In genomic region chr13:24124789-24125476, GRCh38 we compare ENCODE assay signal across 10 cellular contexts. TPM values are rescaled to one million over a fixed set of nuclear protein-coding genes. Genes with fewer than 3 reads are reported as not detected.
DNase-seq lines count a peak whose midpoint lies in the region; ATAC-seq and TF ChIP-seq lines count a peak whose summit lies in the region.
"Had no signal": no experiment of that assay in that cellular context is flagged by ENCODE, and none has a peak within 500 bp of the region (broad histone marks: within the 10 kb centered on the region; RNA-seq: fewer than 3 reads in every experiment).

No MANE protein-coding gene starts in this region.

- no peaks in the 10 kb centered on the region for H3K27me3 ChIP-seq in liver (ENCODE audit: control insufficient read depth in 4 of 4, insufficient read depth in 4 of 4, low read length in 3 of 4)
- peaks cover 0 to 5% (median 0%) of the 10 kb centered on the region in 45 donors for H3K27me3 ChIP-seq in dorsolateral prefrontal cortex

- H3K9ac ChIP-seq in liver (ENCODE audit: low read depth in 1 of 2, low read length in 2 of 2): no peak overlapping the region

- H3K27ac ChIP-seq in liver (ENCODE audit: low read depth in 1 of 2, low read length in 2 of 2) (no peak overlapping the region), dorsolateral prefrontal cortex (peak overlapping the region in 1 of 59 donors; percentile 50)

- H3K9me3 ChIP-seq in liver (ENCODE audit: control insufficient read depth in 4 of 4, low read length in 3 of 4): no peaks in the 10 kb centered on the region

- no peaks in the 10 kb centered on the region for H3K9me3 Mint-ChIP-seq in activated naive CD4-positive, alpha-beta T cell treated with anti-CD3 and anti-CD28 coated beads, Interleukin-2, amount 50 U/mL, for 72 hours
- H3K9me3 Mint-ChIP-seq: activated naive CD8-positive, alpha-beta T cell treated with anti-CD3 and anti-CD28 coated beads, Interleukin-2, amount 10 ng/mL, durations not matched to agents 7 days and 5 days had no signal

- TF ChIP-seq CTCF in liver (IDR thresholded peaks at IDR 0.05; ENCODE audit: low read depth, low read length, missing input control) (no peak), dorsolateral prefrontal cortex (IDR thresholded peaks at IDR 0.05 in 54 of 56, conservative IDR thresholded peaks at IDR 0.05 in 2 of 56; ENCODE audit: low read depth in 1 of 56, partially characterized antibody in 56 of 56) (no peak)

- H3K36me3 Mint-ChIP-seq in activated naive CD4-positive, alpha-beta T cell treated with anti-CD3 and anti-CD28 coated beads, Interleukin-2, amount 50 U/mL, for 72 hours: no peaks in the 10 kb centered on the region

- ATAC-seq in GM18867 (IDR thresholded peaks at IDR 0.05; ENCODE audit: unreplicated experiment): peak; percentile 90
- ATAC-seq in GM21619 (IDR thresholded peaks at IDR 0.05; ENCODE audit: unreplicated experiment): peak; percentile 78
- peak; percentile 86 for ATAC-seq in HG03432 (IDR thresholded peaks at IDR 0.05; ENCODE audit: unreplicated experiment)
- ATAC-seq in activated naive CD4-positive, alpha-beta T cell treated with anti-CD3 and anti-CD28 coated beads, Interleukin-2, amount 50 U/mL, for 72 hours: no peak

- intact Hi-C loops in dorsolateral prefrontal cortex (cut with DNase I): no loop called here

- no peak for TF ChIP-seq RAD21 in liver (IDR thresholded peaks at IDR 0.05)

- DNase-seq in activated T-cell treated with anti-CD3 and anti-CD28 coated beads, Interleukin-2, amount 50 U/mL, for 48 hours: no peak
- DNase-seq in AG08396 (ENCODE audit: low spot score): no peak
- no peak for DNase-seq in activated naive CD4-positive, alpha-beta T cell treated with anti-CD3 and anti-CD28 coated beads, Interleukin-2, amount 50 U/mL, for 72 hours (ENCODE audit: low spot score in 2 of 2)
- no peak for DNase-seq in dorsolateral prefrontal cortex
- DNase-seq: activated naive CD8-positive, alpha-beta T cell treated with anti-CD3 and anti-CD28 coated beads, Interleukin-2, amount 10 ng/mL, durations not matched to agents 7 days and 5 days; GF-D8 had no signal

- no peaks in the 10 kb centered on the region for H3K36me3 ChIP-seq in liver (ENCODE audit: control insufficient read depth in 4 of 4, insufficient read depth in 3 of 4, low read depth in 1 of 4, low read length in 3 of 4)

- 85% methylated on average over 9 of the region's 9 CpGs for WGBS in liver

- no peak overlapping the region for H3K4me3 ChIP-seq in liver (ENCODE audit: low read depth in 1 of 3, low read length in 3 of 3)
- H3K4me3 ChIP-seq in dorsolateral prefrontal cortex: no peak overlapping the region

- no peak overlapping the region for H3K27ac Mint-ChIP-seq in activated naive CD4-positive, alpha-beta T cell treated with anti-CD3 and anti-CD28 coated beads, Interleukin-2, amount 50 U/mL, for 72 hours
- H3K27ac Mint-ChIP-seq: activated naive CD8-positive, alpha-beta T cell treated with anti-CD3 and anti-CD28 coated beads, Interleukin-2, amount 10 ng/mL, durations not matched to agents 7 days and 5 days had no signal

- peaks cover 0 to 5% (median 4%) of the 10 kb centered on the region in 4 donors for H3K4me1 ChIP-seq in liver (ENCODE audit: control insufficient read depth in 4 of 4, insufficient read depth in 4 of 4, low read length in 3 of 4)

TF ChIP-seq in liver, 16 proteins besides CTCF, POLR2A, EP300 and RAD21:
- no peak for TF ChIP-seq REST (IDR thresholded peaks at IDR 0.05)
- peak; percentile 70 for TF ChIP-seq NR2F2 (IDR thresholded peaks at IDR 0.05)

RNA-seq across cellular contexts. Expression of gene SPATA13, which starts 35.6 kb away (rescaled TPM):
- total RNA-seq in liver (10 to 100 TPM; 16.7 to 57.6 TPM), dorsolateral prefrontal cortex (100 to 1,000 TPM in 2 of 120 experiments, 10 to 100 TPM in 118; 12.1 to 112 (median 36.5) TPM)
- polyA plus RNA-seq in liver: 10 to 100 TPM in 1 of 2 donors, 1 to 10 TPM in 1; 10.0 to 24.1 TPM
- 10 to 100 TPM; 43.9 to 65.0 TPM for total RNA-seq in activated naive CD4-positive, alpha-beta T cell treated with anti-CD3 and anti-CD28 coated beads, Interleukin-2, amount 50 U/mL, for 72 hours

Comparison
In these comparisons a context has a peak if more than half of its experiments do, and no peak if none do; other contexts are left out.
1. ATAC-seq: peak in GM18867 (single experiment), GM21619 (single experiment) and HG03432 (single experiment); none in activated naive CD4-positive, alpha-beta T cell treated with anti-CD3 and anti-CD28 coated beads, Interleukin-2, amount 50 U/mL, for 72 hours (0 of 2).